17 cellular contexts compared by ENCODE assay signal in genomic region chr7:36599645-36600313, GRCh38.
"Had no signal": no experiment of that assay in that cellular context is flagged by ENCODE, and none has a peak within 500 bp of the region (broad histone marks: within the 10 kb centered on the region; RNA-seq: fewer than 3 reads in every experiment).

No MANE protein-coding gene starts in this region.

- H3K27ac Mint-ChIP-seq: stimulated activated naive B cell treated with anti-CD40 and anti-IgM and Interleukin-4, amounts not matched to agents 10 μg/mL and 1 μg/mL and 100 μg/mL, for 72 hours; T-helper 1 cell treated with Interleukin-12 subunit alpha and Interleukin-12 subunit beta and Interleukin-4 antibody, amounts not matched to agents 30 μg/mL and 1 μg/mL, for 36 hours had no signal

- H3K4me3 Mint-ChIP-seq: stimulated activated naive B cell treated with anti-CD40 and anti-IgM and Interleukin-4, amounts not matched to agents 10 μg/mL and 1 μg/mL and 100 μg/mL, for 72 hours; T-helper 1 cell treated with Interleukin-12 subunit alpha and Interleukin-12 subunit beta and Interleukin-4 antibody, amounts not matched to agents 30 μg/mL and 1 μg/mL, for 36 hours had no signal

- DNase-seq: activated CD4-positive, alpha-beta T cell treated with anti-CD3 and anti-CD28 coated beads, Interleukin-2, amount 50 U/mL, for 1 hour; activated gamma-delta T cell treated with Interleukin-2 at 50 U/mL for 16 hours; activated T-cell treated with anti-CD3 and anti-CD28 coated beads, Interleukin-2, amount 50 U/mL, for 48 hours; amniotic stem cell; body of pancreas; cerebellar nuclear complex; dermis blood vessel endothelial cell; esophagus squamous epithelium; foreskin fibroblast; left ventricle myocardium inferior; mesendoderm; posterior cingulate gyrus; Right ventricle myocardium superior; stimulated activated naive B cell treated with anti-CD40 and anti-IgM and Interleukin-4, amounts not matched to agents 10 μg/mL and 1 μg/mL and 100 μg/mL, for 72 hours; trophoblast cell had no signal

- ATAC-seq: body of pancreas; right cardiac atrium; stimulated activated naive B cell treated with anti-CD40 and anti-IgM and Interleukin-4, amounts not matched to agents 10 μg/mL and 1 μg/mL and 100 μg/mL, for 72 hours had no signal

- H3K9me3 Mint-ChIP-seq: stimulated activated naive B cell treated with anti-CD40 and anti-IgM and Interleukin-4, amounts not matched to agents 10 μg/mL and 1 μg/mL and 100 μg/mL, for 72 hours; T-helper 1 cell treated with Interleukin-12 subunit alpha and Interleukin-12 subunit beta and Interleukin-4 antibody, amounts not matched to agents 30 μg/mL and 1 μg/mL, for 36 hours had no signal
